ENCODE assay signal across 1 cellular context in the genomic region with DNA sequence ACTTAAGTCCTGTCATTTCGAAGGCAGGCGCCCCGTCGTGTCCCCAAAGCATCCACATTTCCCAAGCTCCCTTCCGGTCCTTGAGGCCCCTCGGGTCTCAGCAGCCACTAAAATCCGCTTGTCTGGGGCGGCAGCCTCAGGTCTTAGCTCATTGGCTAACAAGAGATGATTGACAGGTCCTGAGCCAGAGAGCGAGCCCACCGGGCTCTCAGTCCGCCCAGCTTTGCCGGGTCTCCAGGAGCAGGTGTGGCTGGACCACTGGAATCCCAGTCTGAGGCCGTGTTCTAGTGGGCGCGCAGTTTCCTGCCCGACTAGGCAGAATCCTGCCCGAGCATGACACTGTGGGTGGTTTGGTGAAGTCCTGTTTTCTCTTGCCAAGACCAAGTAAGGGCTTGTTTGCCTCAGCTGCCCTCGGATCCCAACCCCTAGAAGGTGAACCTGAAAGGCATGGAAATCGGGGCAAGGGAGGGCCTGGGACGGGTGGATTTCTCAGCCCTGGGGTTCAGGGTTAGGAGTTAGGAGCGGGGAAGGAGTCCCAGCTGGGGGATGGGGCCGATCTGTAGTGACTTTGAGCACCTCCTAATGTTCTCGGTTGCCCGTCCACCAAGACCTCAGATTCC.
TF ChIP-seq lines count a peak whose summit lies in the region.

No MANE protein-coding gene starts in this region.

TF ChIP-seq in K562, 482 proteins besides CTCF, POLR2A, EP300 and RAD21:
- TF ChIP-seq NFXL1 (CRISPR knock-in tag; IDR thresholded peaks at IDR 0.05) (no peak), NCOA1 (IDR thresholded peaks at IDR 0.05; ENCODE audit: low read depth) (no peak), ZNF766 (CRISPR knock-in tag; conservative IDR thresholded peaks at IDR 0.05) (no peak), CBFA2T2 (conservative IDR thresholded peaks at IDR 0.05) (no peak), CHD1 (IDR thresholded peaks at IDR 0.05; ENCODE audit: low read length) (no peak), MXI1 (IDR thresholded peaks at IDR 0.05; ENCODE audit: low read depth, low read length) (no peak), ZNF408 (CRISPR knock-in tag; IDR thresholded peaks at IDR 0.05; ENCODE audit: low read depth) (no peak), MIER1 (IDR thresholded peaks at IDR 0.05; ENCODE audit: low read depth) (no peak), ZEB2 (IDR thresholded peaks at IDR 0.05) (no peak), GABPB1 (CRISPR knock-in tag; IDR thresholded peaks at IDR 0.05) (no peak), NFYB (IDR thresholded peaks at IDR 0.05; ENCODE audit: extremely low read depth, insufficient read length) (peak; percentile 5), FOS (IDR thresholded peaks at IDR 0.05; ENCODE audit: extremely low read depth, insufficient read length) (peak; percentile 6), ZNF764 (CRISPR knock-in tag; IDR thresholded peaks at IDR 0.05; ENCODE audit: low read depth) (no peak), ARHGAP35 (IDR thresholded peaks at IDR 0.05; ENCODE audit: partially characterized antibody) (no peak)
- TF ChIP-seq, protein P1, sequence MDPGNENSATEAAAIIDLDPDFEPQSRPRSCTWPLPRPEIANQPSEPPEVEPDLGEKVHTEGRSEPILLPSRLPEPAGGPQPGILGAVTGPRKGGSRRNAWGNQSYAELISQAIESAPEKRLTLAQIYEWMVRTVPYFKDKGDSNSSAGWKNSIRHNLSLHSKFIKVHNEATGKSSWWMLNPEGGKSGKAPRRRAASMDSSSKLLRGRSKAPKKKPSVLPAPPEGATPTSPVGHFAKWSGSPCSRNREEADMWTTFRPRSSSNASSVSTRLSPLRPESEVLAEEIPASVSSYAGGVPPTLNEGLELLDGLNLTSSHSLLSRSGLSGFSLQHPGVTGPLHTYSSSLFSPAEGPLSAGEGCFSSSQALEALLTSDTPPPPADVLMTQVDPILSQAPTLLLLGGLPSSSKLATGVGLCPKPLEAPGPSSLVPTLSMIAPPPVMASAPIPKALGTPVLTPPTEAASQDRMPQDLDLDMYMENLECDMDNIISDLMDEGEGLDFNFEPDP (CRISPR knock-in tag; IDR thresholded peaks at IDR 0.05): no peak
- TF ChIP-seq, protein P2, sequence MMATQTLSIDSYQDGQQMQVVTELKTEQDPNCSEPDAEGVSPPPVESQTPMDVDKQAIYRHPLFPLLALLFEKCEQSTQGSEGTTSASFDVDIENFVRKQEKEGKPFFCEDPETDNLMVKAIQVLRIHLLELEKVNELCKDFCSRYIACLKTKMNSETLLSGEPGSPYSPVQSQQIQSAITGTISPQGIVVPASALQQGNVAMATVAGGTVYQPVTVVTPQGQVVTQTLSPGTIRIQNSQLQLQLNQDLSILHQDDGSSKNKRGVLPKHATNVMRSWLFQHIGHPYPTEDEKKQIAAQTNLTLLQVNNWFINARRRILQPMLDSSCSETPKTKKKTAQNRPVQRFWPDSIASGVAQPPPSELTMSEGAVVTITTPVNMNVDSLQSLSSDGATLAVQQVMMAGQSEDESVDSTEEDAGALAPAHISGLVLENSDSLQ (IDR thresholded peaks at IDR 0.05): peak; percentile 96
- TF ChIP-seq, protein P3, sequence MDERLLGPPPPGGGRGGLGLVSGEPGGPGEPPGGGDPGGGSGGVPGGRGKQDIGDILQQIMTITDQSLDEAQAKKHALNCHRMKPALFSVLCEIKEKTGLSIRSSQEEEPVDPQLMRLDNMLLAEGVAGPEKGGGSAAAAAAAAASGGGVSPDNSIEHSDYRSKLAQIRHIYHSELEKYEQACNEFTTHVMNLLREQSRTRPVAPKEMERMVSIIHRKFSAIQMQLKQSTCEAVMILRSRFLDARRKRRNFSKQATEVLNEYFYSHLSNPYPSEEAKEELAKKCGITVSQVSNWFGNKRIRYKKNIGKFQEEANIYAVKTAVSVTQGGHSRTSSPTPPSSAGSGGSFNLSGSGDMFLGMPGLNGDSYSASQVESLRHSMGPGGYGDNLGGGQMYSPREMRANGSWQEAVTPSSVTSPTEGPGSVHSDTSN (CRISPR knock-in tag; IDR thresholded peaks at IDR 0.05; ENCODE audit: low read depth): no peak
- TF ChIP-seq, protein P3 (tag; conservative IDR thresholded peaks at IDR 0.05; ENCODE audit: low read depth): peak; percentile 65
